Comparison of ENCODE assay signal across 17 cellular contexts in the genomic region with DNA sequence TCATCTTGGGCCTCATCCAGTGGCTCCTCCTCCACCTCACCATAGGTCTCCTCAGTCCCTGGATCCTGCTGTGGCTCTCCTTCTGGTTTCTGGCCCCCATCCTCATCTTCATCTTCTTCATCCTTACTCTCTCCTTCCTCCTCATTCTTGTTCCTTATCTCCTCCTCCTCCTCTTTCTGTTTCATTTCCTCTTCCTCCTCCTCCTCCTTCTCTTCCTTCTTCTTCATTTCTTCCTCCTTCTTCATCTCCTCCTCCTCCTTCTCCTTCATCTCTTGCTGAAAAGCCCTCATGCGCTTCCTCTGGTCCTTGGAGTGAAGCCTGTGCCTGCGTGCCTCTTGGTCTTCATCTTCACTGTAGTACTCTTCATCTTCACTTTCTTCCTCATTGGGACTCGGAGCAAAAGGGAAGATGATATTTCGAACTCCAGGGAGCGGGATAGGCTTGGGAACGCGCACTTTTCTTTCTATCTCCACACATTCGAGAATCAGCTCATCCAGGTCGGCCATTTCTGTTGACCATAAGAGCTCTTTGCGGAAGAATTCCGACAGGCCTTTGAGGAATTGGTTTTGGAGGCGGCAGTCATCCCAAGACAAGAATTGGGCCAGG. TPM values are rescaled to one million over a fixed set of nuclear protein-coding genes. Genes with fewer than 3 reads are reported as not detected.
A peak's percentile ranks its signal among the peaks of the same experiment; 100 is the strongest.
DNase-seq lines count a peak whose midpoint lies in the region; ATAC-seq, FAIRE-seq and TF ChIP-seq lines count a peak whose summit lies in the region.
"Had no signal": no experiment of that assay in that cellular context is flagged by ENCODE, and none has a peak within 500 bp of the region (broad histone marks: within the 10 kb centered on the region; RNA-seq: fewer than 3 reads in every experiment).

No MANE protein-coding gene starts in this region.

- H3K4me2 ChIP-seq in trophoblast cell (ENCODE audit: low read length), result peak overlapping the region; percentile 72

- H2AK5ac ChIP-seq in trophoblast cell (ENCODE audit: low read length), result no peak overlapping the region

- H3K27ac ChIP-seq in trophoblast cell (ENCODE audit: low read depth, low read length) (no peak overlapping the region), breast epithelium (no peak overlapping the region)
- H3K27ac ChIP-seq: psoas muscle, SK-N-MC had no signal

- no peak overlapping the region for H3K4ac ChIP-seq in trophoblast cell (ENCODE audit: low read depth, low read length)

- H3K4me3 ChIP-seq in trophoblast cell (ENCODE audit: low read depth, low read length) (no peak overlapping the region), breast epithelium (no peak overlapping the region)
- H3K4me3 ChIP-seq: SK-N-MC had no signal

- H3K18ac ChIP-seq in trophoblast cell (ENCODE audit: low read length), result no peak overlapping the region

- H3K79me2 ChIP-seq in trophoblast cell (ENCODE audit: control insufficient read depth, insufficient read depth, low read length, poor library complexity), result no peaks in the 10 kb centered on the region

- no peak overlapping the region for H2AFZ ChIP-seq in trophoblast cell (ENCODE audit: insufficient read depth, low read length, poor library complexity)

- H3K27ac Mint-ChIP-seq in activated T-helper 17 cell treated with anti-CD3 and anti-CD28 coated beads, Interleukin-2, amount 50 U/mL, for 72 hours, result no peak overlapping the region
- H3K27ac Mint-ChIP-seq in glutamatergic neuron (ENCODE audit: unreplicated experiment), result no peak overlapping the region
- H3K27ac Mint-ChIP-seq: activated CD4-positive, alpha-beta memory T cell treated with anti-CD3 and anti-CD28 coated beads for 36 hours had no signal

- no peak overlapping the region for H4K91ac ChIP-seq in trophoblast cell (ENCODE audit: low read depth, low read length)

- peak overlapping the region; percentile 15 for H3K4me3 Mint-ChIP-seq in activated T-helper 17 cell treated with anti-CD3 and anti-CD28 coated beads, Interleukin-2, amount 50 U/mL, for 72 hours
- peak overlapping the region; percentile 59 for H3K4me3 Mint-ChIP-seq in glutamatergic neuron (ENCODE audit: unreplicated experiment)
- H3K4me3 Mint-ChIP-seq: activated CD4-positive, alpha-beta memory T cell treated with anti-CD3 and anti-CD28 coated beads for 36 hours had no signal

- FAIRE-seq in GM12891 (lab: Jason Lieb, UNC), result peak; percentile 76

- H3K4me1 ChIP-seq in trophoblast cell (ENCODE audit: control insufficient read depth in 1 of 2, insufficient read depth in 2 of 2, low read length in 2 of 2), result peaks cover 13 to 21% of the 10 kb centered on the region in 2 experiments
- H3K4me1 ChIP-seq in breast epithelium, result no peaks in the 10 kb centered on the region
- H3K4me1 ChIP-seq: adrenal gland, psoas muscle had no signal

- no peaks in the 10 kb centered on the region for H3K27me3 ChIP-seq in trophoblast cell (ENCODE audit: insufficient read depth, low read length)
- H3K27me3 ChIP-seq in breast epithelium, result peaks cover 0 to 82% of the 10 kb centered on the region in 2 donors

- intact Hi-C loops in breast epithelium (cut with DNase I; ENCODE audit: low total_unique reads), result no loop called here

- no peaks in the 10 kb centered on the region for H3K9me3 Mint-ChIP-seq in activated T-helper 17 cell treated with anti-CD3 and anti-CD28 coated beads, Interleukin-2, amount 50 U/mL, for 72 hours
- peaks cover 3% of the 10 kb centered on the region for H3K9me3 Mint-ChIP-seq in glutamatergic neuron (ENCODE audit: unreplicated experiment)
- H3K9me3 Mint-ChIP-seq: activated CD4-positive, alpha-beta memory T cell treated with anti-CD3 and anti-CD28 coated beads for 36 hours; stimulated activated naive CD8-positive, alpha-beta T cell treated with anti-CD3 and anti-CD28 coated beads, Interleukin-15, amount 100 ng/mL, for 72 hours had no signal

- TF ChIP-seq POLR2A in GM12891 (IDR thresholded peaks at IDR 0.05; ENCODE audit: low read depth, low read length) (no peak), breast epithelium (IDR thresholded peaks at IDR 0.05) (no peak)

- no peaks in the 10 kb centered on the region for H3K36me3 Mint-ChIP-seq in activated T-helper 17 cell treated with anti-CD3 and anti-CD28 coated beads, Interleukin-2, amount 50 U/mL, for 72 hours (ENCODE audit: low read depth)
- peaks cover 16% of the 10 kb centered on the region for H3K36me3 Mint-ChIP-seq in glutamatergic neuron (ENCODE audit: unreplicated experiment)
- H3K36me3 Mint-ChIP-seq: activated CD4-positive, alpha-beta memory T cell treated with anti-CD3 and anti-CD28 coated beads for 36 hours had no signal

- H3K23ac ChIP-seq in trophoblast cell (ENCODE audit: low read length), result no peak overlapping the region

- peaks cover 4% of the 10 kb centered on the region for H3K79me1 ChIP-seq in trophoblast cell (ENCODE audit: low read length)

- H4K8ac ChIP-seq in trophoblast cell (ENCODE audit: low read depth, low read length), result no peak overlapping the region

- no peak overlapping the region for H3K14ac ChIP-seq in trophoblast cell (ENCODE audit: low read length)

- ATAC-seq in activated T-helper 17 cell treated with anti-CD3 and anti-CD28 coated beads, Interleukin-2, amount 50 U/mL, for 72 hours (replicated peaks), result no peak
- no peak for ATAC-seq in GM18498 (IDR thresholded peaks at IDR 0.05; ENCODE audit: unreplicated experiment)
- ATAC-seq: esophagus mucosa; stimulated activated naive CD8-positive, alpha-beta T cell treated with anti-CD3 and anti-CD28 coated beads, Interleukin-15, amount 100 ng/mL, for 72 hours had no signal

- no peak overlapping the region for H2BK5ac ChIP-seq in trophoblast cell (ENCODE audit: low read depth, low read length, poor library complexity)

- no peak overlapping the region for H3K9ac ChIP-seq in trophoblast cell (ENCODE audit: low read length)

- peaks cover 3% of the 10 kb centered on the region for H3K27me3 Mint-ChIP-seq in activated T-helper 17 cell treated with anti-CD3 and anti-CD28 coated beads, Interleukin-2, amount 50 U/mL, for 72 hours
- peaks cover 6% of the 10 kb centered on the region for H3K27me3 Mint-ChIP-seq in glutamatergic neuron (ENCODE audit: unreplicated experiment)

- DNase-seq in GM12891 (ENCODE audit: insufficient read length, low spot score) (no peak), glutamatergic neuron (no peak), trophoblast cell (no peak), medulla oblongata (ENCODE audit: extremely low spot score) (no peak), COLO829 (ENCODE audit: low spot score) (no peak), breast epithelium (ENCODE audit: low spot score in 2 of 2) (no peak)
- DNase-seq: activated CD4-positive, alpha-beta memory T cell treated with anti-CD3 and anti-CD28 coated beads for 36 hours; adrenal gland; NCI-H1436 treated with DMSO at 0.1 percent for 48 hours; OCI-M1; stimulated activated CD4-positive, alpha-beta T cell treated with anti-CD3 and anti-CD28 coated beads, Interleukin-12 subunit alpha, Interleukin-12 subunit beta, amount 100 ng/mL, for 4 hours; stimulated activated naive CD8-positive, alpha-beta T cell treated with anti-CD3 and anti-CD28 coated beads, Interleukin-15, amount 100 ng/mL, for 72 hours had no signal

- H3K36me3 ChIP-seq in trophoblast cell (ENCODE audit: control insufficient read depth in 1 of 2, insufficient read depth in 2 of 2, low read length in 2 of 2) (peaks cover 7 to 8% of the 10 kb centered on the region in 2 experiments), breast epithelium (no peaks in the 10 kb centered on the region)
- H3K36me3 ChIP-seq: adrenal gland had no signal

- no peak overlapping the region for H2BK120ac ChIP-seq in trophoblast cell (ENCODE audit: insufficient read depth, low read length, poor library complexity)

- no peak overlapping the region for H2BK12ac ChIP-seq in trophoblast cell (ENCODE audit: low read length)

- H3K9me3 ChIP-seq in trophoblast cell (ENCODE audit: insufficient read depth, low read depth, low read length) (no peaks in the 10 kb centered on the region), breast epithelium (no peaks in the 10 kb centered on the region)
- H3K9me3 ChIP-seq: adrenal gland, psoas muscle had no signal

- no peak for TF ChIP-seq CTCF in glutamatergic neuron (IDR thresholded peaks at IDR 0.05; ENCODE audit: partially characterized antibody, unreplicated experiment)
- no peak for TF ChIP-seq CTCF in breast epithelium (IDR thresholded peaks at IDR 0.05)

- no CpG with 5 or more reads among the region's 12 CpGs for WGBS in trophoblast cell (ENCODE audit: extremely low coverage, insufficient coverage, insufficient read length)

- H4K12ac ChIP-seq in trophoblast cell (ENCODE audit: low read depth, low read length), result no peak overlapping the region

- H3K4me1 Mint-ChIP-seq in activated T-helper 17 cell treated with anti-CD3 and anti-CD28 coated beads, Interleukin-2, amount 50 U/mL, for 72 hours, result peaks cover 2% of the 10 kb centered on the region
- peaks cover 9% of the 10 kb centered on the region for H3K4me1 Mint-ChIP-seq in glutamatergic neuron (ENCODE audit: low read depth, unreplicated experiment)

TF ChIP-seq in GM12891, 5 proteins besides CTCF, POLR2A, EP300 and RAD21:
- no peak for TF ChIP-seq PAX5 (IDR thresholded peaks at IDR 0.05; ENCODE audit: insufficient read depth, low read length, severe bottlenecking)
- no peak for TF ChIP-seq TAF1 (IDR thresholded peaks at IDR 0.05; ENCODE audit: low read depth, low read length)
- no peak for TF ChIP-seq SPI1 (IDR thresholded peaks at IDR 0.05; ENCODE audit: low read depth, low read length)
- TF ChIP-seq POLR2AphosphoS5 (IDR thresholded peaks at IDR 0.05; ENCODE audit: low read depth, low read length), result no peak
- TF ChIP-seq POU2F2 (IDR thresholded peaks at IDR 0.05; ENCODE audit: low read depth, low read length), result no peak

RNA-seq across cellular contexts. Expression of a gene that starts 1.5 kb away (rescaled TPM):
- 0.37 TPM for polyA plus RNA-seq in GM12891 (2012; ENCODE audit: low read depth, missing spikeins)
- 1 to 10 TPM in 1 of 2 donors, under 1 TPM in 1; 0.45 to 1.0 TPM for total RNA-seq in activated T-helper 17 cell treated with anti-CD3 and anti-CD28 coated beads, Interleukin-2, amount 50 U/mL, for 72 hours
- total RNA-seq in glutamatergic neuron (ENCODE audit: unreplicated experiment) (18.2 TPM), breast epithelium (1 to 10 TPM; 3.3 to 5.0 (median 5.0) TPM)
- 5.1 and 5.4 TPM in 2 replicates for polyA plus RNA-seq in trophoblast cell (2013)

RNA-seq across cellular contexts. Expression of a gene that starts 51.3 kb away (rescaled TPM):
- 17.6 TPM for polyA plus RNA-seq in GM12891 (2012; ENCODE audit: low read depth, missing spikeins)
- 1 to 10 TPM; 4.4 to 4.5 TPM for total RNA-seq in activated T-helper 17 cell treated with anti-CD3 and anti-CD28 coated beads, Interleukin-2, amount 50 U/mL, for 72 hours
- total RNA-seq in glutamatergic neuron (ENCODE audit: unreplicated experiment) (19.5 TPM), breast epithelium (10 to 100 TPM; 11.3 to 20.0 (median 12.5) TPM)
- polyA plus RNA-seq in trophoblast cell (2013), result 23.5 and 26.8 TPM in 2 replicates
